ENCODE assay signal across 8 cellular contexts in the genomic region with DNA sequence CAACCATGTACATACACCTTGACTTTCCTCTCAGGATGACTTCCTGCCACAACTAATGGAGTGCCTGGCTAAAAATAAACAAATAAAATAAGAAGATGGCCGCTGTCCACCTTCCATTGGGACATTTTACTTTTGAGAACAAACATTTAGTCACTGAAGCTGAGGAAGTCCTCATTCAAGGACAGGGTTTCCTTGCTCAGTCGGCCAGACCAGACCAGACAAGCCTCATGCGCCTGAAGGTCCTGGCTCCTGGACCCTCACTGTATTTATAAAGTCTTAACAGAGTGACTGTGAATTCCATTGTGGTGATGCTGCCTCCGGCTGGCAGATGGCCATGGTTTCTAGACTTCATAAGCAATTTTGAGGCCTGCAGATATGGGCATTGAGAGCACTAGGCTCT.
DNase-seq lines count a peak whose midpoint lies in the region; ATAC-seq, FAIRE-seq and TF ChIP-seq lines count a peak whose summit lies in the region.

No MANE protein-coding gene starts in this region.

- H3K27ac Mint-ChIP-seq in activated T-cell treated with anti-CD3 and anti-CD28 coated beads, Interleukin-2, amount 50 U/mL, for 24 hours, result peak overlapping the region; percentile 90
- H3K27ac Mint-ChIP-seq in chondrocyte (ENCODE audit: unreplicated experiment), result peak overlapping the region; percentile 99

- TF ChIP-seq CTCF in chondrocyte (IDR thresholded peaks at IDR 0.05), result peak; percentile 33

- no peak overlapping the region for H3K4me3 Mint-ChIP-seq in activated T-cell treated with anti-CD3 and anti-CD28 coated beads, Interleukin-2, amount 50 U/mL, for 24 hours
- no peak overlapping the region for H3K4me3 Mint-ChIP-seq in activated T-cell treated with anti-CD3 and anti-CD28 coated beads, Interleukin-2, amount 50 U/mL, for 4 hours
- peak overlapping the region; percentile 60 for H3K4me3 Mint-ChIP-seq in chondrocyte (ENCODE audit: unreplicated experiment)

- ATAC-seq in activated T-cell treated with anti-CD3 and anti-CD28 coated beads, Interleukin-2, amount 50 U/mL, for 4 hours, result no peak
- no peak for ATAC-seq in HG03457 (IDR thresholded peaks at IDR 0.05; ENCODE audit: unreplicated experiment)

- H3K36me3 Mint-ChIP-seq in activated T-cell treated with anti-CD3 and anti-CD28 coated beads, Interleukin-2, amount 50 U/mL, for 24 hours (ENCODE audit: low read depth), result peaks cover 72% of the 10 kb centered on the region
- peaks cover 47% of the 10 kb centered on the region for H3K36me3 Mint-ChIP-seq in activated T-cell treated with anti-CD3 and anti-CD28 coated beads, Interleukin-2, amount 50 U/mL, for 4 hours (ENCODE audit: insufficient read depth)
- H3K36me3 Mint-ChIP-seq in chondrocyte (ENCODE audit: low read depth), result peaks cover 2% of the 10 kb centered on the region

- no peak for DNase-seq in activated T-cell treated with anti-CD3 and anti-CD28 coated beads, Interleukin-2, amount 50 U/mL, for 24 hours
- DNase-seq in activated T-cell treated with anti-CD3 and anti-CD28 coated beads, Interleukin-2, amount 50 U/mL, for 4 hours, result no peak
- DNase-seq in chondrocyte (ENCODE audit: low spot score) (no peak), lung microvascular endothelial cell (ENCODE audit: low read depth in 2 of 2) (peak; percentile 83 to 94), urothelium cell line (ENCODE audit: low spot score) (peak; percentile 71), GM19240 (ENCODE audit: insufficient read length, low spot score) (no peak)
- no peak for DNase-seq in stimulated activated CD8-positive, alpha-beta memory T cell treated with anti-CD3 and anti-CD28 coated beads, Interleukin-4, amount 100 ng/mL, for 48 hours

- FAIRE-seq in urothelium cell line (lab: Jason Lieb, UNC), result no peak

- no peaks in the 10 kb centered on the region for H3K9me3 Mint-ChIP-seq in activated T-cell treated with anti-CD3 and anti-CD28 coated beads, Interleukin-2, amount 50 U/mL, for 24 hours
- H3K9me3 Mint-ChIP-seq in activated T-cell treated with anti-CD3 and anti-CD28 coated beads, Interleukin-2, amount 50 U/mL, for 4 hours, result no peaks in the 10 kb centered on the region
- no peaks in the 10 kb centered on the region for H3K9me3 Mint-ChIP-seq in chondrocyte (ENCODE audit: low read depth)

- no peaks in the 10 kb centered on the region for H3K27me3 Mint-ChIP-seq in activated T-cell treated with anti-CD3 and anti-CD28 coated beads, Interleukin-2, amount 50 U/mL, for 24 hours
- H3K27me3 Mint-ChIP-seq in activated T-cell treated with anti-CD3 and anti-CD28 coated beads, Interleukin-2, amount 50 U/mL, for 4 hours (ENCODE audit: low read depth), result no peaks in the 10 kb centered on the region
- H3K27me3 Mint-ChIP-seq in chondrocyte (ENCODE audit: low read depth), result no peaks in the 10 kb centered on the region

- peaks cover 91% of the 10 kb centered on the region for H3K4me1 Mint-ChIP-seq in activated T-cell treated with anti-CD3 and anti-CD28 coated beads, Interleukin-2, amount 50 U/mL, for 24 hours (ENCODE audit: low read depth)
- peaks cover 74% of the 10 kb centered on the region for H3K4me1 Mint-ChIP-seq in activated T-cell treated with anti-CD3 and anti-CD28 coated beads, Interleukin-2, amount 50 U/mL, for 4 hours (ENCODE audit: low read depth)
- peaks cover 73% of the 10 kb centered on the region for H3K4me1 Mint-ChIP-seq in chondrocyte (ENCODE audit: low read depth)

Comparison
In these comparisons a context has a peak if more than half of its experiments do, and no peak if none do; other contexts are left out.
1. DNase-seq: peak in lung microvascular endothelial cell (2 of 2) and urothelium cell line (single experiment); none in activated T-cell treated with anti-CD3 and anti-CD28 coated beads, Interleukin-2, amount 50 U/mL, for 24 hours (single experiment), activated T-cell treated with anti-CD3 and anti-CD28 coated beads, Interleukin-2, amount 50 U/mL, for 4 hours (single experiment), chondrocyte (single experiment), stimulated activated CD8-positive, alpha-beta memory T cell treated with anti-CD3 and anti-CD28 coated beads, Interleukin-4, amount 100 ng/mL, for 48 hours (single experiment) and GM19240 (single experiment).